Comparison of ENCODE assay signal across 2 cellular contexts in the genomic region with DNA sequence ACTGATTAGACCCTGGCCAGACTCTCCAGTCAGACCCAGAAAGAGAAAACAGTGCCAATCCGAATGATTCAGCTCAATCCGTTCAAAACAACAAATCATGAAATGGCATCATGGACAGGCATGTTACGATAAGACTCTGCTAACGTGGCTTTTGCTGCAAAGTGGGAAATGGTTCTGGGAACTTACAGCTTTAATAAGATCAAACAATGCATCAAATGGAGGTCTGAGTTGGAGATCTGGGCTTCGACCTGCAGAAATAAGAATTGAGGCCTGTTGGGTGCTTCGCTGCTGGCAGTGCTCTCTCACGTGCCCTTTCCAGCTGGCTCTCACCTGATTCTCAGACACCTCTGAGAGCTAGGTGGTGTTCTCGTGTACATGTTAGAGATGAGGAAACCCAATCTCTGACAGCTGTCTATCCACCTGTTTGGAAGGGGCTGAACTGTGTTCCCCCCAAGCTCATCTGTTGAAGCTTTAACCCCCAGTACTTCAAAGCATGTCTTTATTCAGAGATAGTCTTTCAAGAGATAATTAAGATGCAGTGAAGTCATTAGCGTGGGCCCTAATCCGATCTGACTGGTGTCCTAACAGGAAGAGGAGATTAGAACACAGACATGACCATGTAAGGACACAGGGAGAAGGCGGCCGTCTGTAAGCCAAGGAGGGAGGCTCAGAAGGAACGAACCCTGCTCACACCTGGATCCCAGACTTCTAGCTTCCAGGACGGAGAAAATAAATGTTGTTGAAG.
TF ChIP-seq lines count a peak whose summit lies in the region.

No MANE protein-coding gene starts in this region.

TF ChIP-seq in IMR-90, 13 proteins besides CTCF, POLR2A, EP300 and RAD21:
- TF ChIP-seq MAZ (IDR thresholded peaks at IDR 0.05; ENCODE audit: borderline replicate concordance, low read depth, low read length) (no peak), CEBPB (IDR thresholded peaks at IDR 0.05; ENCODE audit: low read depth, low read length) (no peak), MAFK (IDR thresholded peaks at IDR 0.05; ENCODE audit: low read depth, low read length) (peak; percentile 22), NFE2L2 (IDR thresholded peaks at IDR 0.05; ENCODE audit: low read depth, low read length) (peak; percentile 85), SMC3 (IDR thresholded peaks at IDR 0.05; ENCODE audit: low read depth, low read length) (no peak)
- TF ChIP-seq, protein P1, sequence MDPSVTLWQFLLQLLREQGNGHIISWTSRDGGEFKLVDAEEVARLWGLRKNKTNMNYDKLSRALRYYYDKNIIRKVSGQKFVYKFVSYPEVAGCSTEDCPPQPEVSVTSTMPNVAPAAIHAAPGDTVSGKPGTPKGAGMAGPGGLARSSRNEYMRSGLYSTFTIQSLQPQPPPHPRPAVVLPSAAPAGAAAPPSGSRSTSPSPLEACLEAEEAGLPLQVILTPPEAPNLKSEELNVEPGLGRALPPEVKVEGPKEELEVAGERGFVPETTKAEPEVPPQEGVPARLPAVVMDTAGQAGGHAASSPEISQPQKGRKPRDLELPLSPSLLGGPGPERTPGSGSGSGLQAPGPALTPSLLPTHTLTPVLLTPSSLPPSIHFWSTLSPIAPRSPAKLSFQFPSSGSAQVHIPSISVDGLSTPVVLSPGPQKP (IDR thresholded peaks at IDR 0.05; ENCODE audit: borderline replicate concordance, low read depth, low read length) = no peak
- TF ChIP-seq, protein P2, sequence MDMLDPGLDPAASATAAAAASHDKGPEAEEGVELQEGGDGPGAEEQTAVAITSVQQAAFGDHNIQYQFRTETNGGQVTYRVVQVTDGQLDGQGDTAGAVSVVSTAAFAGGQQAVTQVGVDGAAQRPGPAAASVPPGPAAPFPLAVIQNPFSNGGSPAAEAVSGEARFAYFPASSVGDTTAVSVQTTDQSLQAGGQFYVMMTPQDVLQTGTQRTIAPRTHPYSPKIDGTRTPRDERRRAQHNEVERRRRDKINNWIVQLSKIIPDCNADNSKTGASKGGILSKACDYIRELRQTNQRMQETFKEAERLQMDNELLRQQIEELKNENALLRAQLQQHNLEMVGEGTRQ (IDR thresholded peaks at IDR 0.05; ENCODE audit: low read depth, low read length) = no peak

TF ChIP-seq in K562, 482 proteins besides CTCF, POLR2A, EP300 and RAD21 (continues in another document):
- TF ChIP-seq FOXJ3 (CRISPR knock-in tag; IDR thresholded peaks at IDR 0.05) (no peak), SRF (CRISPR knock-in tag; IDR thresholded peaks at IDR 0.05) (peak; percentile 72 to 93), ARNT (IDR thresholded peaks at IDR 0.05) (no peak), HCFC1 (IDR thresholded peaks at IDR 0.05; ENCODE audit: low read depth, low read length) (no peak), ZBTB7A (IDR thresholded peaks at IDR 0.05; ENCODE audit: borderline replicate concordance, control insufficient read depth, low read depth, low read length) (no peak), CBX8 (IDR thresholded peaks at IDR 0.05; ENCODE audit: borderline replicate concordance, extremely low read depth, low read depth, low read length, poor library complexity, severe bottlenecking) (peak; percentile 35), MAFG (tag; conservative IDR thresholded peaks at IDR 0.05) (peak; percentile 85), CREM (IDR thresholded peaks at IDR 0.05; ENCODE audit: low read depth) (0 out of 2 replicates have a peak, but pooled peaks have one; percentile 25), MEIS2 (IDR thresholded peaks at IDR 0.05; ENCODE audit: partially characterized antibody) (peak; percentile 91), SIRT6 (IDR thresholded peaks at IDR 0.05; ENCODE audit: low read depth, low read length) (no peak), SIN3A (IDR thresholded peaks at IDR 0.05; ENCODE audit: borderline replicate concordance in 2 of 2, control insufficient read depth in 1 of 2, low read depth in 2 of 2, low read length in 2 of 2) (no peak), ZNF197 (CRISPR knock-in tag; IDR thresholded peaks at IDR 0.05; ENCODE audit: low read depth) (no peak), FUS (optimal IDR thresholded peaks at IDR 0.05; ENCODE audit: low read depth, low read length) (no peak), SMAD3 (CRISPR knock-in tag; conservative IDR thresholded peaks at IDR 0.05) (no peak), CXXC5 (CRISPR knock-in tag; IDR thresholded peaks at IDR 0.05) (no peak), JUN (IDR thresholded peaks at IDR 0.05; ENCODE audit: borderline replicate concordance, low read depth, low read length) (0 out of 2 replicates have a peak, but pooled peaks have one; percentile 4), JUN (CRISPR knock-in tag; IDR thresholded peaks at IDR 0.05; ENCODE audit: borderline replicate concordance) (no peak), MTA3 (IDR thresholded peaks at IDR 0.05; ENCODE audit: borderline replicate concordance) (no peak), PURB (CRISPR knock-in tag; IDR thresholded peaks at IDR 0.05; ENCODE audit: low read depth) (no peak), GABPA (tag; conservative IDR thresholded peaks at IDR 0.05; ENCODE audit: low read depth) (0 out of 2 replicates have a peak, but pooled peaks have one; percentile 14), ZNF830 (CRISPR knock-in tag; IDR thresholded peaks at IDR 0.05) (no peak), TEAD2 (tag; IDR thresholded peaks at IDR 0.05) (0 out of 2 replicates have a peak, but pooled peaks have one; percentile 48), BRF1 (IDR thresholded peaks at IDR 0.05; ENCODE audit: borderline replicate concordance, extremely low read depth, insufficient read length) (no peak), ETV1 (tag; conservative IDR thresholded peaks at IDR 0.05; ENCODE audit: low read depth) (0 out of 2 replicates have a peak, but pooled peaks have one; percentile 58), EGR1 (conservative IDR thresholded peaks at IDR 0.05) (peak; percentile 33; the same call in 1 of the 2 replicates), GTF2E2 (tag; IDR thresholded peaks at IDR 0.05) (no peak), RBM39 (optimal IDR thresholded peaks at IDR 0.05; ENCODE audit: low read depth, low read length) (no peak)
- TF ChIP-seq, protein P3, sequence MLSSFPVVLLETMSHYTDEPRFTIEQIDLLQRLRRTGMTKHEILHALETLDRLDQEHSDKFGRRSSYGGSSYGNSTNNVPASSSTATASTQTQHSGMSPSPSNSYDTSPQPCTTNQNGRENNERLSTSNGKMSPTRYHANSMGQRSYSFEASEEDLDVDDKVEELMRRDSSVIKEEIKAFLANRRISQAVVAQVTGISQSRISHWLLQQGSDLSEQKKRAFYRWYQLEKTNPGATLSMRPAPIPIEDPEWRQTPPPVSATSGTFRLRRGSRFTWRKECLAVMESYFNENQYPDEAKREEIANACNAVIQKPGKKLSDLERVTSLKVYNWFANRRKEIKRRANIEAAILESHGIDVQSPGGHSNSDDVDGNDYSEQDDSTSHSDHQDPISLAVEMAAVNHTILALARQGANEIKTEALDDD (IDR thresholded peaks at IDR 0.05) = 0 out of 2 replicates have a peak, but pooled peaks have one; percentile 14
- TF ChIP-seq, protein P4, sequence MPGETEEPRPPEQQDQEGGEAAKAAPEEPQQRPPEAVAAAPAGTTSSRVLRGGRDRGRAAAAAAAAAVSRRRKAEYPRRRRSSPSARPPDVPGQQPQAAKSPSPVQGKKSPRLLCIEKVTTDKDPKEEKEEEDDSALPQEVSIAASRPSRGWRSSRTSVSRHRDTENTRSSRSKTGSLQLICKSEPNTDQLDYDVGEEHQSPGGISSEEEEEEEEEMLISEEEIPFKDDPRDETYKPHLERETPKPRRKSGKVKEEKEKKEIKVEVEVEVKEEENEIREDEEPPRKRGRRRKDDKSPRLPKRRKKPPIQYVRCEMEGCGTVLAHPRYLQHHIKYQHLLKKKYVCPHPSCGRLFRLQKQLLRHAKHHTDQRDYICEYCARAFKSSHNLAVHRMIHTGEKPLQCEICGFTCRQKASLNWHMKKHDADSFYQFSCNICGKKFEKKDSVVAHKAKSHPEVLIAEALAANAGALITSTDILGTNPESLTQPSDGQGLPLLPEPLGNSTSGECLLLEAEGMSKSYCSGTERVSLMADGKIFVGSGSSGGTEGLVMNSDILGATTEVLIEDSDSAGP (CRISPR knock-in tag; IDR thresholded peaks at IDR 0.05) = no peak
- TF ChIP-seq, protein P5, sequence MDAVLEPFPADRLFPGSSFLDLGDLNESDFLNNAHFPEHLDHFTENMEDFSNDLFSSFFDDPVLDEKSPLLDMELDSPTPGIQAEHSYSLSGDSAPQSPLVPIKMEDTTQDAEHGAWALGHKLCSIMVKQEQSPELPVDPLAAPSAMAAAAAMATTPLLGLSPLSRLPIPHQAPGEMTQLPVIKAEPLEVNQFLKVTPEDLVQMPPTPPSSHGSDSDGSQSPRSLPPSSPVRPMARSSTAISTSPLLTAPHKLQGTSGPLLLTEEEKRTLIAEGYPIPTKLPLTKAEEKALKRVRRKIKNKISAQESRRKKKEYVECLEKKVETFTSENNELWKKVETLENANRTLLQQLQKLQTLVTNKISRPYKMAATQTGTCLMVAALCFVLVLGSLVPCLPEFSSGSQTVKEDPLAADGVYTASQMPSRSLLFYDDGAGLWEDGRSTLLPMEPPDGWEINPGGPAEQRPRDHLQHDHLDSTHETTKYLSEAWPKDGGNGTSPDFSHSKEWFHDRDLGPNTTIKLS (IDR thresholded peaks at IDR 0.05; ENCODE audit: borderline replicate concordance, low read depth) = peak; percentile 59; the same call in 1 of the 2 replicates
- TF ChIP-seq, protein P6, sequence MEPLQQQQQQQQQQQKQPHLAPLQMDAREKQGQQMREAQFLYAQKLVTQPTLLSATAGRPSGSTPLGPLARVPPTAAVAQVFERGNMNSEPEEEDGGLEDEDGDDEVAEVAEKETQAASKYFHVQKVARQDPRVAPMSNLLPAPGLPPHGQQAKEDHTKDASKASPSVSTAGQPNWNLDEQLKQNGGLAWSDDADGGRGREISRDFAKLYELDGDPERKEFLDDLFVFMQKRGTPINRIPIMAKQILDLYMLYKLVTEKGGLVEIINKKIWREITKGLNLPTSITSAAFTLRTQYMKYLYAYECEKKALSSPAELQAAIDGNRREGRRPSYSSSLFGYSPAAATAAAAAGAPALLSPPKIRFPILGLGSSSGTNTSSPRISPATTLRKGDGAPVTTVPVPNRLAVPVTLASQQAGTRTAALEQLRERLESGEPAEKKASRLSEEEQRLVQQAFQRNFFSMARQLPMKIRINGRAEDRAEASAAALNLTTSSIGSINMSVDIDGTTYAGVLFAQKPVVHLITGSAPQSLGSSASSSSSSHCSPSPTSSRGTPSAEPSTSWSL (CRISPR knock-in tag; IDR thresholded peaks at IDR 0.05; ENCODE audit: borderline replicate concordance) = no peak
- TF ChIP-seq, protein P7, sequence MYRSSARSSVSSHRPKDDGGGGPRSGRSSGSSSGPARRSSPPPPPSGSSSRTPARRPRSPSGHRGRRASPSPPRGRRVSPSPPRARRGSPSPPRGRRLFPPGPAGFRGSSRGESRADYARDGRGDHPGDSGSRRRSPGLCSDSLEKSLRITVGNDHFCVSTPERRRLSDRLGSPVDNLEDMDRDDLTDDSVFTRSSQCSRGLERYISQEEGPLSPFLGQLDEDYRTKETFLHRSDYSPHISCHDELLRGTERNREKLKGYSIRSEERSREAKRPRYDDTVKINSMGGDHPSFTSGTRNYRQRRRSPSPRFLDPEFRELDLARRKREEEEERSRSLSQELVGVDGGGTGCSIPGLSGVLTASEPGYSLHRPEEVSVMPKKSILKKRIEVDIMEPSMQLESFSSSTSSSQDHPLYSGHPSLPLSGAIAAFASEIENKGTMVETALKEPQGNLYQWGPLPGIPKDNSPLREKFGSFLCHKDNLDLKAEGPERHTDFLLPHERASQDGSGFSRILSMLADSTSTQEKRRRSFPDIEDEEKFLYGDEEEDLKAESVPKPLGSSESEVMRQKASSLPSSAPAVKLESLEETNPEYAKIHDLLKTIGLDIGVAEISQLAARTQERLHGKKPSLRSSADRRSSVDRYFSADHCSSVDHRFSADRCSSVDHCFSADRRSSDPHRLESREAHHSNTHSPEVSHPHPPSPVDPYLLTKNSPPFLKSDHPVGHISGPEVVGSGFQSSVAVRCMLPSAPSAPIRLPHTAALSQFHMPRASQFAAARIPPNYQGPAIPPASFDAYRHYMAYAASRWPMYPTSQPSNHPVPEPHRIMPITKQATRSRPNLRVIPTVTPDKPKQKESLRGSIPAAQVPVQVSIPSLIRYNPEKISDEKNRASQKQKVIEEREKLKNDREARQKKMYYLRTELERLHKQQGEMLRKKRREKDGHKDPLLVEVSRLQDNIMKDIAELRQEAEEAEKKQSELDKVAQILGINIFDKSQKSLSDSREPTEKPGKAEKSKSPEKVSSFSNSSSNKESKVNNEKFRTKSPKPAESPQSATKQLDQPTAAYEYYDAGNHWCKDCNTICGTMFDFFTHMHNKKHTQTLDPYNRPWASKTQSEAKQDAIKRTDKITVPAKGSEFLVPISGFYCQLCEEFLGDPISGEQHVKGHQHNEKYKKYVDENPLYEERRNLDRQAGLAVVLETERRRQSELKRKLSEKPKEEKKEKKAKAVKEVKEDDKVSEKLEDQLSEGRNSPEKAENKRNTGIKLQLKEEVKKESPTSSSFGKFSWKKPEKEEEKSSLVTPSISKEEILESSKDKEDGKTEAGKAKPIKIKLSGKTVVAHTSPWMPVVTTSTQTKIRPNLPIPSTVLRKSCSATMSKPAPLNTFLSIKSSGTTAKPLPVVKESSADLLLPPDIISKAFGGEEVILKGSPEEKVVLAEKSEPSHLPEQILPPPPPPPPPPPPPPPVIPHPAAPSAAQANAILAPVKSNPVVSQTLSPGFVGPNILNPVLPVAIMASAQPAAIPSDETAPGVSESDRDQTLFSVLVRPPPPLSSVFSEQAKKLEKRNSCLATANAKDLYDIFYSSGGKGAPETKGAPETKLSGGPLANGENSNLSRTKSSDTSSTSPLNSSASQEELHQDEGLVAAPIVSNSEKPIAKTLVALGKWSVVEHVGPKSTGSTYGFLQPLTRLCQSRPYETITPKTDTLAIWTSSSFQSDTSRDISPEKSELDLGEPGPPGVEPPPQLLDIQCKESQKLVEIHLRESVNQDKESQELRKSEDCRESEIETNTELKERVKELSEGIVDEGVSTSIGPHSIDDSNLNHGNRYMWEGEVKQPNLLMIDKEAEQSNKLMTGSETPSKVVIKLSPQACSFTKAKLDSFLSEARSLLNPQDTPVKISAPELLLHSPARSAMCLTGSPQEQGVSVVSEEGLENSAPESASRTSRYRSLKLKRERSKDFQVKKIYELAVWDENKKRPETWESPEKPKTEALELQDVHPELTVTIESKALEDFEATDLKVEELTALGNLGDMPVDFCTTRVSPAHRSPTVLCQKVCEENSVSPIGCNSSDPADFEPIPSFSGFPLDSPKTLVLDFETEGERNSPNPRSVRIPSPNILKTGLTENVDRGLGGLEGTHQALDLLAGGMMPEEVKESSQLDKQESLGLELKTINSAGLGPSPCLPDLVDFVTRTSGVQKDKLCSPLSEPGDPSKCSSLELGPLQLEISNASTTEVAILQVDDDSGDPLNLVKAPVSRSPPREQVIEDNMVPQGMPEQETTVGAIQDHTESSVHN (IDR thresholded peaks at IDR 0.05; ENCODE audit: borderline replicate concordance in 1 of 2, low read depth in 1 of 2) = 0 out of 4 replicates have a peak, but pooled peaks of 1 of the 2 experiments have one; percentile 41
- TF ChIP-seq, protein P8, sequence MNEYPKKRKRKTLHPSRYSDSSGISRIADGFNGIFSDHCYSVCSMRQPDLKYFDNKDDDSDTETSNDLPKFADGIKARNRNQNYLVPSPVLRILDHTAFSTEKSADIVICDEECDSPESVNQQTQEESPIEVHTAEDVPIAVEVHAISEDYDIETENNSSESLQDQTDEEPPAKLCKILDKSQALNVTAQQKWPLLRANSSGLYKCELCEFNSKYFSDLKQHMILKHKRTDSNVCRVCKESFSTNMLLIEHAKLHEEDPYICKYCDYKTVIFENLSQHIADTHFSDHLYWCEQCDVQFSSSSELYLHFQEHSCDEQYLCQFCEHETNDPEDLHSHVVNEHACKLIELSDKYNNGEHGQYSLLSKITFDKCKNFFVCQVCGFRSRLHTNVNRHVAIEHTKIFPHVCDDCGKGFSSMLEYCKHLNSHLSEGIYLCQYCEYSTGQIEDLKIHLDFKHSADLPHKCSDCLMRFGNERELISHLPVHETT (CRISPR knock-in tag; conservative IDR thresholded peaks at IDR 0.05 in 1 of 2, IDR thresholded peaks at IDR 0.05 in 1 of 2) = peak in 1 of 2 experiments; percentile 68; a peak in 1 of 4 replicates
